ENCODE assay signal across 14 cellular contexts in the genomic region with DNA sequence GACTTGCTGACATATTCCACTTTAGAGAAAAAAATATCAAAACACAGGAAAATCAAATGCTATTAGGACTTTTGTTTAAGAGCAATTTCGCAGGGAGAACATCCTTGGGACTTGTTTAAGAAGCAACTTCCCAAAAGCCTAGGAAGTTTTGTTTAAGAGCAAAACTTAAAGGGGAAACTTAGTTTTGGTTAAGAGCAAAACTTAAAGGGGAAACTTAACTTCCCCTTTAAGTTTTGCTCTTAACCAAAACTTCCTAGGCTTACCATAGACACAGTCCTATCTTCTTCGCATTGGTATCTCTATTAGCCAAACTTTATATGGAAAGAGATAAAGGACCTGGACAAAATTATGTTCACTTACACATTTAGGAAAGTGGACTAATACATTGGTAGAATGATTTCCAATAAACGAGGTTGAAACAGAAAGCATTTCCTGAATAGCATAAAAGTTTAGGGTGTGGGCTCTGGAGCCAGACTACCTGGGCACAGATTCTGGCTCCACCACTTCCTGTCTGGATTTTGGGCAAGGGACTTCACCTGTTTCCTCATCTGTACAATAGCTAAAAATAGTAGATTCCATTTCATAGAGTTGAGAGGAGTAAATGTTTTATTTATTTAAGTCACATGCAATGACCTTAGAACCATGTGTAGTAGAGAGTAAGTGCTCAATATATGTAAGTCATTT. TPM values are rescaled to one million over a fixed set of nuclear protein-coding genes. Genes with fewer than 3 reads are reported as not detected.
DNase-seq lines count a peak whose midpoint lies in the region; ATAC-seq and TF ChIP-seq lines count a peak whose summit lies in the region.
"Had no signal": no experiment of that assay in that cellular context is flagged by ENCODE, and none has a peak within 500 bp of the region (broad histone marks: within the 10 kb centered on the region; RNA-seq: fewer than 3 reads in every experiment).

No MANE protein-coding gene starts in this region.

- ATAC-seq in HG03342 (IDR thresholded peaks at IDR 0.05; ENCODE audit: unreplicated experiment) (peak; percentile 53), activated B cell treated with CpG ODN at 0.5 μM for 24 hours (ENCODE audit: low read depth) (no peak)

- peaks cover 19% of the 10 kb centered on the region for H3K4me1 ChIP-seq in left ventricle myocardium inferior

- H3K27me3 ChIP-seq in left ventricle myocardium inferior (ENCODE audit: low read depth): no peaks in the 10 kb centered on the region
- H3K27me3 ChIP-seq: brain microvascular endothelial cell had no signal

- no peak overlapping the region for H3K4me3 ChIP-seq in left ventricle myocardium inferior

- H3K4me1 Mint-ChIP-seq in activated B cell treated with CpG ODN at 0.5 μM for 24 hours: peaks cover 30% of the 10 kb centered on the region
- H3K4me1 Mint-ChIP-seq: nephron had no signal

- intact Hi-C loops in activated B cell treated with CpG ODN at 0.5 μM for 24 hours (cut with micrococcal nuclease): loop anchor here (1.0 kb wide), 2 partner anchors 13 to 15 kb away; a partner anchor contains a TSS
- intact Hi-C loops in left ventricle myocardium inferior (cut with micrococcal nuclease): no loop called here

- no peaks in the 10 kb centered on the region for H3K36me3 ChIP-seq in left ventricle myocardium inferior
- H3K36me3 ChIP-seq: brain microvascular endothelial cell had no signal

- POLR2A ChIA-PET in activated B cell treated with CpG ODN at 0.5 μM for 24 hours (lab: Charles Lee): interaction anchor here (1.6 to 2.4 kb wide), 3 partner anchors 9 to 16 kb away, joined by 4 to 11 read pairs (median 5); a partner anchor contains a TSS

- no peaks in the 10 kb centered on the region for H3K27me3 Mint-ChIP-seq in activated B cell treated with CpG ODN at 0.5 μM for 24 hours

- H3K9me3 ChIP-seq in left ventricle myocardium inferior (replicated peaks): no peaks in the 10 kb centered on the region

- peak; percentile 19 for DNase-seq in SKM-1 treated with dmso at 0.1 percent for 144 hours (lab: John Stamatoyannopoulos, UW; ENCODE audit: unreplicated experiment)
- DNase-seq in SKM-1 (lab: John Stamatoyannopoulos, UW; ENCODE audit: unreplicated experiment): no peak
- no peak for DNase-seq in activated B cell treated with CpG ODN at 0.5 μM for 24 hours
- DNase-seq in pons (ENCODE audit: low spot score): peak; percentile 76
- no peak for DNase-seq in hepatic stellate cell (ENCODE audit: low spot score)
- DNase-seq in left ventricle myocardium inferior: no peak
- DNase-seq in D341Med (ENCODE audit: low spot score): no peak
- DNase-seq: brain microvascular endothelial cell, immature natural killer cell, NCI-H748 treated with DMSO at 0.1 percent for 48 hours, small intestine had no signal

- peaks cover 9% of the 10 kb centered on the region for H3K36me3 Mint-ChIP-seq in activated B cell treated with CpG ODN at 0.5 μM for 24 hours (ENCODE audit: low read depth)

- TF ChIP-seq CTCF in activated B cell treated with CpG ODN at 0.5 μM for 24 hours (IDR thresholded peaks at IDR 0.05) (no peak), left ventricle myocardium inferior (IDR thresholded peaks at IDR 0.05; ENCODE audit: borderline replicate concordance) (no peak)

- CTCF ChIA-PET in activated B cell treated with CpG ODN at 0.5 μM for 24 hours (lab: Charles Lee): interaction anchor here (0.7 to 2.2 kb wide), 2 partner anchors 93 to 326 kb away, joined by 3 to 7 read pairs; a partner anchor contains a TSS

- H3K9me3 Mint-ChIP-seq in activated B cell treated with CpG ODN at 0.5 μM for 24 hours: peaks cover 5% of the 10 kb centered on the region
- H3K9me3 Mint-ChIP-seq: immature natural killer cell, nephron had no signal

- peak overlapping the region; percentile 44 for H3K4me3 Mint-ChIP-seq in activated B cell treated with CpG ODN at 0.5 μM for 24 hours
- H3K4me3 Mint-ChIP-seq: immature natural killer cell, nephron had no signal

- peak overlapping the region; percentile 72 for H3K27ac Mint-ChIP-seq in activated B cell treated with CpG ODN at 0.5 μM for 24 hours
- H3K27ac Mint-ChIP-seq: nephron had no signal

- H3K27ac ChIP-seq in left ventricle myocardium inferior (replicated peaks): no peak overlapping the region
- H3K27ac ChIP-seq: 22Rv1, brain microvascular endothelial cell had no signal

RNA-seq across cellular contexts. Expression of a gene that starts 15.7 kb away (rescaled TPM):
- total RNA-seq in activated B cell treated with CpG ODN at 0.5 μM for 24 hours (6.8 and 8.0 TPM in 2 replicates), left ventricle myocardium inferior (2.0 TPM)

RNA-seq across cellular contexts. Expression of a gene that starts 42.5 kb away (rescaled TPM):
- total RNA-seq in activated B cell treated with CpG ODN at 0.5 μM for 24 hours: 15.8 and 23.2 TPM in 2 replicates
- 5.7 TPM for total RNA-seq in left ventricle myocardium inferior

Comparison
In these comparisons a context has a peak if more than half of its experiments do, and no peak if none do; other contexts are left out.
1. DNase-seq: peak in SKM-1 treated with dmso at 0.1 percent for 144 hours (single experiment) and pons (single experiment); none in SKM-1 (single experiment), activated B cell treated with CpG ODN at 0.5 μM for 24 hours (single experiment), hepatic stellate cell (single experiment), left ventricle myocardium inferior (single experiment) and D341Med (single experiment).